9 cellular contexts compared by ENCODE assay signal in the genomic region with DNA sequence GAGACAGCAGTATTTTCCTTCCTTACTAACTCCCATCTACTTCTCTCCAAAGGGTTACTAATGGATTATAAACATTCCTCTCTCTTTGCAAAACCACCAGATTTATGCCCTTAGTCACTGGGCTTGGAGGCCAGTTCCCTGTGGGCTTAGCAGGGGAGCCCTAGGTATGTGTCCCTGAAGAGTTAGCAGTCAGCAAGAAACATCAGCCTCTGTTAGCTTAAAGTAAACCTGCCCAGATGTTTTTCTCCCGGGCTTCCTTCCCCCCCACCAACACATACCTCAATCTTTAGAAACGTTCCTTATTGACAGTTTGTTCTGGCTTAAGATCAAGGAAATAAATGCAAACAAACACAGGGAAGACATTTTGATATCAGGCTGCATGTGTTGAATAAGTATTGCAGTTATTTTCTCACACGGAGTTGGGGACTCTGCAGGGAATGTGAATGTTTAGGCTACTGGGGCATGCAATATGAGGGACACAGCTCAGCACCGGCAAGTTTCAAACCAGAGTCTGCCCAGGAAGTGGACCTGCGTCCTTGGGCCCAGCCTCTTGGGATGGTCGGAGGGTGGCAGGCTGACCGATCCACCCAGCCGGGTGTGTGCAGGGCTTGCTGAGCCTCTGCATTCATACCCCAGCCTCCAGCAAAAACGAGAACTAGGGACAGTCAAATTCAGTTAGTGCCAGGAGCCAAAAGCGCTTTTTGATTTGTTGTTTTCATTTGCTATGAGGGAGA.
A peak's percentile ranks its signal among the peaks of the same experiment; 100 is the strongest.
DNase-seq lines count a peak whose midpoint lies in the region; TF ChIP-seq lines count a peak whose summit lies in the region.
"Had no signal": no experiment of that assay in that cellular context is flagged by ENCODE, and none has a peak within 500 bp of the region (broad histone marks: within the 10 kb centered on the region; RNA-seq: fewer than 3 reads in every experiment).

No MANE protein-coding gene starts in this region.

- no peak overlapping the region for H3K27ac ChIP-seq in prostate gland

- DNase-seq in H7 (peak; percentile 72), amniotic stem cell (lab: John Stamatoyannopoulos, UW) (peak; percentile 38), hepatic stellate cell (ENCODE audit: low spot score) (peak; percentile 90), smooth muscle cell of the brain vasculature (ENCODE audit: low read depth, low spot score) (peak; percentile 82), erythroblast (lab: John Stamatoyannopoulos, UW) (no peak), prostate gland (ENCODE audit: low spot score) (no peak)
- DNase-seq in effector CD4-positive, alpha-beta T cell = no peak
- DNase-seq in activated CD4-positive, alpha-beta T cell treated with anti-CD3 and anti-CD28 coated beads for 48 hours = no peak
- DNase-seq: NCI-H774 had no signal

- no peak for TF ChIP-seq CTCF in prostate gland (IDR thresholded peaks at IDR 0.05)

- H3K27me3 ChIP-seq in H7 (ENCODE audit: control insufficient read depth, insufficient read depth, low read length) (no peaks in the 10 kb centered on the region), prostate gland (replicated peaks; ENCODE audit: insufficient read depth) (no peaks in the 10 kb centered on the region)

- peaks cover 7% of the 10 kb centered on the region for H3K4me1 ChIP-seq in prostate gland (replicated peaks)

- TF ChIP-seq POLR2A in erythroblast (IDR thresholded peaks at IDR 0.05; ENCODE audit: low read length) (no peak), prostate gland (IDR thresholded peaks at IDR 0.05) (no peak)

- 33% methylated on average over 10 of the region's 10 CpGs for WGBS in prostate gland

- intact Hi-C loops in prostate gland (cut with DNase I) = no loop called here

- H3K9me3 ChIP-seq in prostate gland = no peaks in the 10 kb centered on the region

- H3K36me3 ChIP-seq in H7 (replicated peaks; ENCODE audit: control insufficient read depth, insufficient read depth, low read length) (peaks cover 3% of the 10 kb centered on the region), prostate gland (no peaks in the 10 kb centered on the region)

- H3K4me3 ChIP-seq in H7 (ENCODE audit: insufficient read depth, low read depth, low read length) (no peak overlapping the region), prostate gland (no peak overlapping the region)

Comparison
In these comparisons a context has a peak if more than half of its experiments do, and no peak if none do; other contexts are left out.
1. DNase-seq: peak in H7 (single experiment), amniotic stem cell (single experiment), hepatic stellate cell (single experiment) and smooth muscle cell of the brain vasculature (single experiment); none in effector CD4-positive, alpha-beta T cell (single experiment), erythroblast (0 of 2), activated CD4-positive, alpha-beta T cell treated with anti-CD3 and anti-CD28 coated beads for 48 hours (single experiment) and prostate gland (single experiment).